In the genomic region with DNA sequence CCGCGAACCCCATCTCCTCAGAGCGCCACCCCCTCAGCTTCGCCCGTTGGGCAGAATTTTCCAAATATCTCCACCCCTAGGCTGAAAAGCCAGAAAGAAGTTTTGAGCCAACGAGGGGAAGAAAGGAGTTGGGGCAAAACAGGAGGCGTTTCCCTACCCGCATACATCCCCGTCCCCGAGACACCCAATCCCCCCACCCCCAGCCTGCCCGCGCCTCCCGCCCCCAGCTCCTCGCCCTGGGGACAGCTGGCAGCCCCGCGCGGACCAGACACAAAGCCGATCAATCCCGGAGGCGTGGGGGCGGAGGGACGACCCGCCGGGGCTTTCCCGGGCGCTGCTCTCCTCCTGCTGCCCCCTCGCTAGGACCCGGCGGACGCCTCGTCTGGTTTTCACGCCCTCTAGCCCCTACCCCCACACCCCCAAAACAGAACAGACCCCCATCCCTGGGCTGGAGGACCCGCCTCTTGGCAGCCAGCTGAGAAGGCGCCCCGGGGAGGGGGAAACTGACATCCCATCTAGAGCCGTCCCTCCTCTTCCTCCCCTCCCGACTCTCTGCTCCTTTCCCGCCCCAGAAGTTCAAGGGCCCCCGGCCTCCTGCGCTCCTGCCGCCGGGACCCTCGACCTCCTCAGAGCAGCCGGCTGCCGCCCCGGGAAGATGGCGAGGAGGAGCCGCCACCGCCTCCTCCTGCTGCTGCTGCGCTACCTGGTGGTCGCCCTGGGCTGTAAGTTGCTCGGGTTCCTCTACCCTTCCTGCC, we compare ENCODE assay signal across 8 cellular contexts. TPM values are rescaled to one million over a fixed set of nuclear protein-coding genes. Genes with fewer than 3 reads are reported as not detected.
DNase-seq lines count a peak whose midpoint lies in the region; ATAC-seq and TF ChIP-seq lines count a peak whose summit lies in the region.

A gene with protein sequence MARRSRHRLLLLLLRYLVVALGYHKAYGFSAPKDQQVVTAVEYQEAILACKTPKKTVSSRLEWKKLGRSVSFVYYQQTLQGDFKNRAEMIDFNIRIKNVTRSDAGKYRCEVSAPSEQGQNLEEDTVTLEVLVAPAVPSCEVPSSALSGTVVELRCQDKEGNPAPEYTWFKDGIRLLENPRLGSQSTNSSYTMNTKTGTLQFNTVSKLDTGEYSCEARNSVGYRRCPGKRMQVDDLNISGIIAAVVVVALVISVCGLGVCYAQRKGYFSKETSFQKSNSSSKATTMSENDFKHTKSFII (plus strand): TSS at position 92 of the 755 bp plus-strand sequence. CDS start 564 bp downstream, at position 656.

- H3K4me3 Mint-ChIP-seq in natural killer cell, result peak within 1 kb of the TSS; percentile 47

- peaks cover 49 to 72% of the 10 kb centered on the region in 2 donors for H3K27me3 Mint-ChIP-seq in natural killer cell (ENCODE audit: low read depth in 2 of 2)

- intact Hi-C loops in natural killer cell (cut with micrococcal nuclease), result no loop called here

- 0 to 1% methylated on average over 29 of the region's 52 CpGs for WGBS in tibial nerve, 2 donors

- H3K27ac Mint-ChIP-seq in natural killer cell, result no peak within 1 kb of the TSS

- H3K27ac ChIP-seq in tibial nerve, result peak within 1 kb of the TSS; percentile 82 to 95 (median 83)

- no peak for TF ChIP-seq CTCF in fibroblast of mammary gland (conservative IDR thresholded peaks at IDR 0.05; ENCODE audit: control insufficient read depth, insufficient read depth, low read depth, low read length)
- TF ChIP-seq CTCF in natural killer cell (IDR thresholded peaks at IDR 0.05), result no peak
- TF ChIP-seq CTCF in tibial nerve (IDR thresholded peaks at IDR 0.05), result peak in 4 of 5 experiments; percentile 22 to 57 (median 32)

- peaks cover 0 to 3% of the 10 kb centered on the region in 2 donors for H3K27me3 ChIP-seq in tibial nerve

- peak in 1 of 2 donors; percentile 22 for TF ChIP-seq POLR2A in tibial nerve (IDR thresholded peaks at IDR 0.05)

- H3K36me3 ChIP-seq in tibial nerve, result no peaks in the 10 kb centered on the region

- TF ChIP-seq EP300 in tibial nerve (IDR thresholded peaks at IDR 0.05), result no peak

- H3K4me1 ChIP-seq in tibial nerve, result peaks cover 0 to 21% (median 0%) of the 10 kb centered on the region in 4 donors

- DNase-seq in NCI-H1694 (lab: John Stamatoyannopoulos, UW) (peak; percentile 60), fibroblast of mammary gland (ENCODE audit: low read depth) (no peak), natural killer cell (peak; percentile 17), tibial nerve (ENCODE audit: low spot score in 2 of 2) (peak; percentile 22 to 39), NCI-H187 treated with DMSO at 0.1 percent for 48 hours (lab: John Stamatoyannopoulos, UW) (no peak)
- peak; percentile 59 to 70 for DNase-seq in activated T-cell treated with anti-CD3 and anti-CD28 coated beads, Interleukin-2, amount 50 U/mL, for 48 hours

- peak within 1 kb of the TSS; percentile 57 for H3K4me3 ChIP-seq in fibroblast of mammary gland (ENCODE audit: control insufficient read depth, low read depth, low read length)
- peak within 1 kb of the TSS; percentile 68 to 89 (median 75) for H3K4me3 ChIP-seq in tibial nerve

- H3K9me3 Mint-ChIP-seq in natural killer cell, result no peaks in the 10 kb centered on the region

- H3K36me3 Mint-ChIP-seq in natural killer cell, result no peaks in the 10 kb centered on the region

- ATAC-seq in GM18499 (IDR thresholded peaks at IDR 0.05; ENCODE audit: insufficient read depth, unreplicated experiment), result peak; percentile 49
- ATAC-seq in HG02571 (IDR thresholded peaks at IDR 0.05; ENCODE audit: unreplicated experiment), result peak; percentile 71
- peak; percentile 60 to 73 (median 68) for ATAC-seq in natural killer cell

- H3K4me1 Mint-ChIP-seq in natural killer cell, result peaks cover 14 to 22% of the 10 kb centered on the region in 2 donors

- no peaks in the 10 kb centered on the region for H3K9me3 ChIP-seq in tibial nerve

RNA-seq across cellular contexts. Expression of the gene that starts here (rescaled TPM):
- under 1 TPM in 1 of 3 donors, not detected in 2; 0.09 TPM for total RNA-seq in natural killer cell
- 10 to 100 TPM; 20.4 to 43.5 (median 35.2) TPM for total RNA-seq in tibial nerve

Comparison
In these comparisons a context has a peak if more than half of its experiments do, and no peak if none do; other contexts are left out.
1. RNA of the gene that starts here (total RNA-seq): 20.4 to 43.5 TPM in tibial nerve; 0.09 TPM in natural killer cell; every median in the first group is over 10 times any median in the second.
2. Peak in DNase-seq and ATAC-seq in natural killer cell; RNA of the gene not detected or under 1 TPM.
3. DNase-seq: peak in NCI-H1694 (single experiment), activated T-cell treated with anti-CD3 and anti-CD28 coated beads, Interleukin-2, amount 50 U/mL, for 48 hours (2 of 2) and tibial nerve (2 of 2); none in fibroblast of mammary gland (single experiment) and NCI-H187 treated with DMSO at 0.1 percent for 48 hours (single experiment).
4. CTCF ChIP-seq: peak in tibial nerve (4 of 5); none in fibroblast of mammary gland (single experiment) and natural killer cell (single experiment).
5. Peak in every context shown above with its lines, with median percentiles within 50 percentile points of each other: ATAC-seq.